13 cellular contexts compared by ENCODE assay signal in the genomic region with DNA sequence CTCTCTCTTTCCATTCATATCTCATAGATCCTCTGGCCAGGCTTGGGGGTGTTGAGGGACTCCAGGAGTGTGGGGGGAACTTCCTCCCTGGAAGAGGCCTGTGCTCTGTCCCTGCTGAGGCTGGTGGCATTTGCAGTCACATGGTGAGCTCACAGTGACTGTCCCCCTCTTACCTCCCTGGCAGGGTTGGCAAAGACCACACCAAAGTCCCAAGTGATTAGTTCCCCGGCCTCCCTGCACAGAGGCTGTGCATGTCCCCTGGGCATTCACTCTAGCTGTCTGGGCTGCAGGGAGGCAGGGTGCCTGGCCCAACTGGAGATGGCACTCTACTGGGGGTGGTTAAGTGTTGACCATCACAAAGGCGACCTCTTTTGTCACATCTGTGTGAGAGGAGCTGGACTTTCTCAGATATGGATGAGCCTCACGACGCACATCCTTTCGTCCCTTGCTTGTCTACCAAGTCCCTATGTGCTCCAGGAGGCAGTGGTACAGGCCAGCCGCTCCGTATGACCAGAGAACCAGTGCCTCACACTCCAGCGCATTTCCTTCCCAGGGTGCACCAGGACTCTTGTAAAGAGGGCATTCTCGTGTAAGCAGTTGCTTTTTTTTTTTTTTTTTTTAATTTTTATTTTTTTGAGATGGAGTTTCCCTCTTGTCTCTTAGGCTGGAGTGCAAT.
"Had no signal": no experiment of that assay in that cellular context is flagged by ENCODE, and none has a peak within 500 bp of the region (broad histone marks: within the 10 kb centered on the region; RNA-seq: fewer than 3 reads in every experiment).

No MANE protein-coding gene starts in this region.

- H3K27ac ChIP-seq: brain microvascular endothelial cell, esophagus muscularis mucosa, parathyroid adenoma, transverse colon had no signal

- H3K27me3 Mint-ChIP-seq: activated CD8-positive, alpha-beta memory T cell treated with anti-CD3 and anti-CD28 coated beads, Interleukin-2, amount 10 ng/mL, durations not matched to agents 7 days and 5 days; activated naive CD8-positive, alpha-beta T cell; activated T-cell treated with anti-CD3 and anti-CD28 coated beads, Interleukin-2, amount 50 U/mL, for 24 hours had no signal

- H3K27ac Mint-ChIP-seq: activated CD8-positive, alpha-beta memory T cell treated with anti-CD3 and anti-CD28 coated beads, Interleukin-2, amount 10 ng/mL, durations not matched to agents 7 days and 5 days; activated naive CD8-positive, alpha-beta T cell; activated T-cell treated with anti-CD3 and anti-CD28 coated beads, Interleukin-2, amount 50 U/mL, for 24 hours; stimulated activated effector memory CD8-positive, alpha-beta T cell treated with anti-CD3 and anti-CD28 coated beads, Interleukin-12 subunit alpha, Interleukin-12 subunit beta, amount 100 ng/mL, for 72 hours had no signal

- H3K9me3 ChIP-seq: esophagus muscularis mucosa, transverse colon had no signal

- DNase-seq: activated CD4-positive, alpha-beta T cell treated with anti-CD3 and anti-CD28 coated beads for 1 hour; activated CD4-positive, alpha-beta T cell treated with anti-CD3 and anti-CD28 coated beads, Interleukin-2, amount 50 U/mL, for 48 hours; activated CD8-positive, alpha-beta memory T cell treated with anti-CD3 and anti-CD28 coated beads, Interleukin-2, amount 10 ng/mL, durations not matched to agents 7 days and 5 days; activated gamma-delta T cell; activated T-cell treated with anti-CD3 and anti-CD28 coated beads, Interleukin-2, amount 50 U/mL, for 24 hours; brain microvascular endothelial cell; mesenchymal stem cell; transverse colon had no signal

- H3K27me3 ChIP-seq: brain microvascular endothelial cell, esophagus muscularis mucosa, transverse colon had no signal

- H3K4me3 ChIP-seq: esophagus muscularis mucosa, smooth muscle cell, transverse colon had no signal

- H3K36me3 ChIP-seq: transverse colon had no signal

- H3K9ac ChIP-seq: parathyroid adenoma had no signal

- H3K4me2 ChIP-seq: smooth muscle cell had no signal

- H3K36me3 Mint-ChIP-seq: activated naive CD8-positive, alpha-beta T cell; stimulated activated effector memory CD8-positive, alpha-beta T cell treated with anti-CD3 and anti-CD28 coated beads, Interleukin-12 subunit alpha, Interleukin-12 subunit beta, amount 100 ng/mL, for 72 hours had no signal

- H3K9me3 Mint-ChIP-seq: activated T-cell treated with anti-CD3 and anti-CD28 coated beads, Interleukin-2, amount 50 U/mL, for 24 hours; stimulated activated effector memory CD8-positive, alpha-beta T cell treated with anti-CD3 and anti-CD28 coated beads, Interleukin-12 subunit alpha, Interleukin-12 subunit beta, amount 100 ng/mL, for 72 hours had no signal

- H2AFZ ChIP-seq: parathyroid adenoma had no signal

- ATAC-seq: activated CD8-positive, alpha-beta memory T cell treated with anti-CD3 and anti-CD28 coated beads, Interleukin-2, amount 10 ng/mL, durations not matched to agents 7 days and 5 days; stimulated activated effector memory CD8-positive, alpha-beta T cell treated with anti-CD3 and anti-CD28 coated beads, Interleukin-12 subunit alpha, Interleukin-12 subunit beta, amount 100 ng/mL, for 72 hours had no signal

- H3K4me3 Mint-ChIP-seq: activated CD8-positive, alpha-beta memory T cell treated with anti-CD3 and anti-CD28 coated beads, Interleukin-2, amount 10 ng/mL, durations not matched to agents 7 days and 5 days; activated naive CD8-positive, alpha-beta T cell; activated T-cell treated with anti-CD3 and anti-CD28 coated beads, Interleukin-2, amount 50 U/mL, for 24 hours; stimulated activated effector memory CD8-positive, alpha-beta T cell treated with anti-CD3 and anti-CD28 coated beads, Interleukin-12 subunit alpha, Interleukin-12 subunit beta, amount 100 ng/mL, for 72 hours had no signal
